ENCODE assay signal across 17 cellular contexts in the genomic region with DNA sequence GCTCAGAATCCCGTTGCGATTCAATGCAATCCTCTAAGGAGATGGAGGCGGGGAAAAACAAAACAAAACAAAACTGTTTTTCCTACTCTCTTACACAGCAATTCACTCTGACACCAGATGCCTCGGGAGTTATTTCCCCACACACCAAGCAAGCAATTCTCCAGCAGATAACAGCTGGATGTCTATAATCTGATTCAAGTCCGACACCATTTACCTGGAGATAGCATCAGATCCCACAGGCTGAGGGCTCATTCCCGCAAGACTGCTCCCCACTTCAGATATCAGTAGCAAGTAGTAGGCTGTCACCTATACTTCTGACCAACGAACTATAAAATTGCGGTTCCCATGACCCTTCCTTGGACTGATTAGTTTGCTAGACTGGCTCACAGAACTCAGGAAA. TPM values are rescaled to one million over a fixed set of nuclear protein-coding genes. Genes with fewer than 3 reads are reported as not detected.
DNase-seq lines count a peak whose midpoint lies in the region; ATAC-seq and TF ChIP-seq lines count a peak whose summit lies in the region.
"Had no signal": no experiment of that assay in that cellular context is flagged by ENCODE, and none has a peak within 500 bp of the region (broad histone marks: within the 10 kb centered on the region; RNA-seq: fewer than 3 reads in every experiment).

No MANE protein-coding gene starts in this region.

- H3K27ac Mint-ChIP-seq in CD4-positive, CD25-positive, alpha-beta regulatory T cell, result peak overlapping the region in 2 of 3 donors; percentile 45 to 53
- peak overlapping the region; percentile 9 for H3K27ac Mint-ChIP-seq in T-helper 17 cell
- H3K27ac Mint-ChIP-seq in neural progenitor cell, result no peak overlapping the region
- H3K27ac Mint-ChIP-seq: CD4-positive, alpha-beta T cell had no signal

- H3F3A ChIP-seq in neural progenitor cell (ENCODE audit: low read depth), result peaks cover 5% of the 10 kb centered on the region

- no peak overlapping the region for H3K9ac ChIP-seq in neural progenitor cell

- CTCF ChIA-PET in HEK293T (lab: Yijun Ruan, JAX), result no interaction called here

- H3K4me1 ChIP-seq in CD4-positive, CD25-positive, alpha-beta regulatory T cell (ENCODE audit: control insufficient read depth, insufficient read depth, low read length, poor library complexity, severe bottlenecking), result no peaks in the 10 kb centered on the region
- H3K4me1 ChIP-seq in neural progenitor cell, result peaks cover 19% of the 10 kb centered on the region
- H3K4me1 ChIP-seq: BE2C had no signal

- no peak for ATAC-seq in CD4-positive, CD25-positive, alpha-beta regulatory T cell (ENCODE audit: low read depth in 2 of 2)
- ATAC-seq in T-helper 17 cell (no peak), GM21447 (IDR thresholded peaks at IDR 0.05; ENCODE audit: unreplicated experiment) (no peak)

- peaks cover 3% of the 10 kb centered on the region for H4K20me1 ChIP-seq in neural progenitor cell (ENCODE audit: low read depth)

- no peak for DNase-seq in CD4-positive, CD25-positive, alpha-beta regulatory T cell
- DNase-seq in NCI-H146 treated with DMSO at 0.1 percent for 48 hours (lab: John Stamatoyannopoulos, UW; ENCODE audit: unreplicated experiment) (peak; percentile 45), T-helper 17 cell (no peak), neural progenitor cell (ENCODE audit: low spot score) (no peak), HEK293T (ENCODE audit: extremely low spot score) (no peak), activated T-cell treated with anti-CD3 and anti-CD28 coated beads for 4 hours (no peak)
- DNase-seq: BE2C; Calu3; CD4-positive, alpha-beta T cell; KG1; NCI-H1417; NCI-H2029 treated with DMSO at 0.1 percent for 48 hours; NCI-H748 treated with DMSO at 0.1 percent for 48 hours; OCI-M1; Right ventricle myocardium superior had no signal

- TF ChIP-seq CTCF in neural progenitor cell (IDR thresholded peaks at IDR 0.05), result no peak

- H3K9me3 ChIP-seq in CD4-positive, CD25-positive, alpha-beta regulatory T cell (ENCODE audit: control insufficient read depth in 2 of 2, low read length in 2 of 2), result no peaks in the 10 kb centered on the region
- no peaks in the 10 kb centered on the region for H3K9me3 ChIP-seq in T-helper 17 cell (ENCODE audit: control insufficient read depth, low read length, poor library complexity, severe bottlenecking)
- H3K9me3 ChIP-seq in neural progenitor cell (ENCODE audit: low read depth), result no peaks in the 10 kb centered on the region
- H3K9me3 ChIP-seq: BE2C had no signal

- H3K9me3 Mint-ChIP-seq in CD4-positive, CD25-positive, alpha-beta regulatory T cell, result no peaks in the 10 kb centered on the region
- H3K9me3 Mint-ChIP-seq in neural progenitor cell, result peaks cover 7% of the 10 kb centered on the region
- H3K9me3 Mint-ChIP-seq: CD4-positive, alpha-beta T cell had no signal

- no peak overlapping the region for H3K4me3 Mint-ChIP-seq in CD4-positive, CD25-positive, alpha-beta regulatory T cell
- H3K4me3 Mint-ChIP-seq in T-helper 17 cell (no peak overlapping the region), neural progenitor cell (no peak overlapping the region)
- H3K4me3 Mint-ChIP-seq: CD4-positive, alpha-beta T cell had no signal

- no peak overlapping the region for H3K4me3 ChIP-seq in CD4-positive, CD25-positive, alpha-beta regulatory T cell (ENCODE audit: low read depth, low read length)
- H3K4me3 ChIP-seq in neural progenitor cell, result no peak overlapping the region
- H3K4me3 ChIP-seq: SK-N-MC had no signal

- POLR2A ChIA-PET in HEK293T (lab: Yijun Ruan, JAX), result interaction anchor here (1.6 kb wide), 1 partner anchor 59 kb away, joined by 3 read pairs; the partner anchor contains the start of gene DTNB

- H3K79me2 ChIP-seq in neural progenitor cell (ENCODE audit: low read depth), result peaks cover 6% of the 10 kb centered on the region

- H3K36me3 Mint-ChIP-seq in CD4-positive, CD25-positive, alpha-beta regulatory T cell, result peaks cover 9% of the 10 kb centered on the region
- H3K36me3 Mint-ChIP-seq in T-helper 17 cell (ENCODE audit: low read depth) (peaks cover 8% of the 10 kb centered on the region), neural progenitor cell (peaks cover 14% of the 10 kb centered on the region)

- no peaks in the 10 kb centered on the region for H3K27me3 ChIP-seq in CD4-positive, CD25-positive, alpha-beta regulatory T cell (ENCODE audit: control insufficient read depth, insufficient read depth, low read length)
- H3K27me3 ChIP-seq in neural progenitor cell, result no peaks in the 10 kb centered on the region
- H3K27me3 ChIP-seq: BE2C had no signal

- H3K36me3 ChIP-seq in CD4-positive, CD25-positive, alpha-beta regulatory T cell (ENCODE audit: control insufficient read depth, insufficient read depth, low read length), result peaks cover 2% of the 10 kb centered on the region
- no peaks in the 10 kb centered on the region for H3K36me3 ChIP-seq in neural progenitor cell
- H3K36me3 ChIP-seq: BE2C had no signal

- no peak overlapping the region for H2AFZ ChIP-seq in neural progenitor cell (replicated peaks)

- H3K4me1 Mint-ChIP-seq in CD4-positive, CD25-positive, alpha-beta regulatory T cell, result peaks cover 4 to 17% (median 7%) of the 10 kb centered on the region in 4 donors
- H3K4me1 Mint-ChIP-seq in T-helper 17 cell, result peaks cover 3% of the 10 kb centered on the region
- no peaks in the 10 kb centered on the region for H3K4me1 Mint-ChIP-seq in neural progenitor cell

- H3K4me2 ChIP-seq in neural progenitor cell, result no peak overlapping the region

- no peak overlapping the region for H3K27ac ChIP-seq in CD4-positive, CD25-positive, alpha-beta regulatory T cell (ENCODE audit: insufficient read depth, low read length, poor library complexity, severe bottlenecking)
- H3K27ac ChIP-seq in neural progenitor cell, result peak overlapping the region; percentile 25

- H3K27me3 Mint-ChIP-seq in CD4-positive, CD25-positive, alpha-beta regulatory T cell, result no peaks in the 10 kb centered on the region
- no peaks in the 10 kb centered on the region for H3K27me3 Mint-ChIP-seq in T-helper 17 cell
- H3K27me3 Mint-ChIP-seq in neural progenitor cell (ENCODE audit: insufficient read depth, low read depth), result peaks cover 2% of the 10 kb centered on the region
- H3K27me3 Mint-ChIP-seq: CD4-positive, alpha-beta T cell had no signal

TF ChIP-seq in HEK293T, 16 proteins besides CTCF, POLR2A, EP300 and RAD21:
- TF ChIP-seq FOXM1 (IDR thresholded peaks at IDR 0.05; ENCODE audit: borderline replicate concordance), result no peak
- no peak for TF ChIP-seq LEF1 (IDR thresholded peaks at IDR 0.05; ENCODE audit: borderline replicate concordance)
- no peak for TF ChIP-seq FOXA1 (IDR thresholded peaks at IDR 0.05)
- no peak for TF ChIP-seq CTBP1 (IDR thresholded peaks at IDR 0.05; ENCODE audit: borderline replicate concordance)
- TF ChIP-seq, protein P1, sequence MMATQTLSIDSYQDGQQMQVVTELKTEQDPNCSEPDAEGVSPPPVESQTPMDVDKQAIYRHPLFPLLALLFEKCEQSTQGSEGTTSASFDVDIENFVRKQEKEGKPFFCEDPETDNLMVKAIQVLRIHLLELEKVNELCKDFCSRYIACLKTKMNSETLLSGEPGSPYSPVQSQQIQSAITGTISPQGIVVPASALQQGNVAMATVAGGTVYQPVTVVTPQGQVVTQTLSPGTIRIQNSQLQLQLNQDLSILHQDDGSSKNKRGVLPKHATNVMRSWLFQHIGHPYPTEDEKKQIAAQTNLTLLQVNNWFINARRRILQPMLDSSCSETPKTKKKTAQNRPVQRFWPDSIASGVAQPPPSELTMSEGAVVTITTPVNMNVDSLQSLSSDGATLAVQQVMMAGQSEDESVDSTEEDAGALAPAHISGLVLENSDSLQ (IDR thresholded peaks at IDR 0.05), result no peak
- no peak for TF ChIP-seq ARNT (IDR thresholded peaks at IDR 0.05)
- no peak for TF ChIP-seq L3MBTL2 (conservative IDR thresholded peaks at IDR 0.05)
- TF ChIP-seq SUZ12 (IDR thresholded peaks at IDR 0.05), result no peak
- TF ChIP-seq ZNF384 (IDR thresholded peaks at IDR 0.05), result no peak
- TF ChIP-seq FOXK2 (IDR thresholded peaks at IDR 0.05), result no peak
- TF ChIP-seq HDGF (IDR thresholded peaks at IDR 0.05; ENCODE audit: borderline replicate concordance), result no peak
- TF ChIP-seq SP1 (IDR thresholded peaks at IDR 0.05), result no peak
- no peak for TF ChIP-seq ELF4 (IDR thresholded peaks at IDR 0.05)
- no peak for TF ChIP-seq BHLHE40 (IDR thresholded peaks at IDR 0.05; ENCODE audit: borderline replicate concordance)
- TF ChIP-seq NFRKB (IDR thresholded peaks at IDR 0.05), result no peak

RNA-seq across cellular contexts. Expression of gene DTNB, which starts 58.7 kb away (rescaled TPM):
- total RNA-seq in CD4-positive, CD25-positive, alpha-beta regulatory T cell, result 50.1 TPM
- 10 to 100 TPM; 11.5 to 19.4 (median 14.7) TPM for polyA plus RNA-seq in CD4-positive, CD25-positive, alpha-beta regulatory T cell
- total RNA-seq in T-helper 17 cell (10 to 100 TPM; 32.3 to 36.3 TPM), neural progenitor cell (ENCODE audit: low replicate concordance) (27.1 and 31.3 TPM in 2 replicates)
